Comparison of ENCODE assay signal across 17 cellular contexts in genomic region chr20:43894531-43894930, GRCh38. TPM values are rescaled to one million over a fixed set of nuclear protein-coding genes. Genes with fewer than 3 reads are reported as not detected.
"Had no signal": no experiment of that assay in that cellular context is flagged by ENCODE, and none has a peak within 500 bp of the region (broad histone marks: within the 10 kb centered on the region; RNA-seq: fewer than 3 reads in every experiment).

No MANE protein-coding gene starts in this region.

- H3K9me3 ChIP-seq: prostate gland, upper lobe of right lung had no signal

- H3K27me3 ChIP-seq: upper lobe of right lung had no signal

- H3K36me3 ChIP-seq: prostate gland, thoracic aorta, upper lobe of right lung had no signal

- FAIRE-seq: small intestine had no signal

- ATAC-seq: left lobe of liver; right cardiac atrium; stimulated activated memory B cell treated with anti-CD40 and anti-IgM and Interleukin-4, amounts not matched to agents 10 μg/mL and 1 μg/mL and 100 μg/mL, for 72 hours; upper lobe of right lung had no signal

- H3K4me3 ChIP-seq: lung, prostate gland, thoracic aorta, upper lobe of right lung had no signal

- H3K27ac ChIP-seq: epithelial cell of prostate, prostate gland, upper lobe of right lung, VCaP had no signal

- H3K4me1 ChIP-seq: prostate gland, upper lobe of right lung had no signal

- DNase-seq: activated CD4-positive, alpha-beta T cell treated with anti-CD3 and anti-CD28 coated beads, Interleukin-2, amount 50 U/mL, for 4 hours; activated gamma-delta T cell; caudate nucleus; midbrain; nephron progenitor cell; right cardiac atrium; small intestine; stimulated activated CD4-positive, alpha-beta T cell treated with anti-CD3 and anti-CD28 coated beads, Interleukin-4, amount 100 ng/mL, for 24 hours; upper lobe of right lung had no signal

RNA-seq across cellular contexts. Expression of gene TOX2, which starts 20.1 kb away (rescaled TPM):
- total RNA-seq: osteocyte had no signal
